14 cellular contexts compared by ENCODE assay signal in genomic region chr2:101776172-101777043, GRCh38.
DNase-seq lines count a peak whose midpoint lies in the region; ATAC-seq and TF ChIP-seq lines count a peak whose summit lies in the region.
"Had no signal": no experiment of that assay in that cellular context is flagged by ENCODE, and none has a peak within 500 bp of the region (broad histone marks: within the 10 kb centered on the region; RNA-seq: fewer than 3 reads in every experiment).

No MANE protein-coding gene starts in this region.

- H3K4me3 ChIP-seq in cardiac fibroblast (replicated peaks in 1 of 2; ENCODE audit: low read depth in 2 of 2, low read length in 2 of 2), result no peak overlapping the region
- H3K4me3 ChIP-seq: gastroesophageal sphincter, suprapubic skin had no signal

- TF ChIP-seq CTCF in cardiac fibroblast (IDR thresholded peaks at IDR 0.05; ENCODE audit: low read depth, low read length), result peak; percentile 66

- H3K27ac ChIP-seq in substantia nigra (ENCODE audit: low read depth, low read length, poor library complexity, severe bottlenecking), result peak overlapping the region; percentile 9
- H3K27ac ChIP-seq: gastroesophageal sphincter, suprapubic skin had no signal

- DNase-seq in NCI-H1105 treated with DMSO at 0.1 percent for 48 hours (lab: John Stamatoyannopoulos, UW), result peak; percentile 25
- DNase-seq in NCI-H1105 (lab: John Stamatoyannopoulos, UW), result no peak
- peak in 1 of 2 donors; percentile 56 for DNase-seq in cardiac fibroblast (ENCODE audit: low read depth in 2 of 2)
- DNase-seq in iPS-NIHi11 (ENCODE audit: low spot score), result peak; percentile 28
- DNase-seq in substantia nigra (lab: John Stamatoyannopoulos, UW), result peak in 2 of 49 donors; percentile 28 to 37
- no peak for DNase-seq in naive thymus-derived CD8-positive, alpha-beta T cell
- DNase-seq: activated CD4-positive, alpha-beta T cell treated with anti-CD3 and anti-CD28 coated beads for 4 hours; activated gamma-delta T cell; MV-4-11; NCI-H774 had no signal

- H3K36me3 Mint-ChIP-seq in naive thymus-derived CD8-positive, alpha-beta T cell, result no peaks in the 10 kb centered on the region

- H3K4me3 Mint-ChIP-seq in naive thymus-derived CD8-positive, alpha-beta T cell, result no peak overlapping the region

- no peaks in the 10 kb centered on the region for H3K27me3 Mint-ChIP-seq in naive thymus-derived CD8-positive, alpha-beta T cell

- H3K27ac Mint-ChIP-seq in naive thymus-derived CD8-positive, alpha-beta T cell, result no peak overlapping the region

- POLR2A ChIA-PET in naive thymus-derived CD8-positive, alpha-beta T cell (lab: Charles Lee), result interaction anchor here (0.6 kb wide), 1 partner anchor 39 kb away, joined by 3 read pairs; no protein-coding TSS in a partner anchor

- ATAC-seq in GM19455 (IDR thresholded peaks at IDR 0.05; ENCODE audit: unreplicated experiment) (no peak), GM18907 (IDR thresholded peaks at IDR 0.05; ENCODE audit: unreplicated experiment) (no peak)
- ATAC-seq in naive thymus-derived CD8-positive, alpha-beta T cell, result no peak
- ATAC-seq: gastroesophageal sphincter had no signal

- H3K4me1 Mint-ChIP-seq in naive thymus-derived CD8-positive, alpha-beta T cell, result peaks cover 51 to 92% (median 92%) of the 10 kb centered on the region in 4 donors

- no peaks in the 10 kb centered on the region for H3K9me3 Mint-ChIP-seq in naive thymus-derived CD8-positive, alpha-beta T cell

Comparison
In these comparisons a context has a peak if more than half of its experiments do, and no peak if none do; other contexts are left out.
1. DNase-seq: peak in NCI-H1105 treated with DMSO at 0.1 percent for 48 hours (single experiment) and iPS-NIHi11 (single experiment); none in NCI-H1105 (single experiment) and naive thymus-derived CD8-positive, alpha-beta T cell (0 of 10).